Comparison of ENCODE assay signal across 1 cellular context in genomic region chr3:173401369-173401768, GRCh38.
TF ChIP-seq lines count a peak whose summit lies in the region.

No MANE protein-coding gene starts in this region.

TF ChIP-seq in GM23338, 12 proteins besides CTCF, POLR2A, EP300 and RAD21 (continued from another document):
- TF ChIP-seq ZNF462 (CRISPR knock-in tag; IDR thresholded peaks at IDR 0.05) (no peak), ZNF114 (CRISPR knock-in tag; IDR thresholded peaks at IDR 0.05) (no peak), JUNB (IDR thresholded peaks at IDR 0.05; ENCODE audit: unreplicated experiment) (no peak), EZH2phosphoT487 (IDR thresholded peaks at IDR 0.05; ENCODE audit: unreplicated experiment) (no peak), STAT1 (IDR thresholded peaks at IDR 0.05; ENCODE audit: unreplicated experiment) (no peak), ZNF331 (CRISPR knock-in tag; IDR thresholded peaks at IDR 0.05; ENCODE audit: low read depth) (no peak), POLR2AphosphoS5 (IDR thresholded peaks at IDR 0.05; ENCODE audit: low read depth) (no peak), CREB1 (CRISPR knock-in tag; IDR thresholded peaks at IDR 0.05; ENCODE audit: low read depth) (no peak), ETS1 (IDR thresholded peaks at IDR 0.05) (no peak)
